Comparison of ENCODE assay signal across 8 cellular contexts in the genomic region with DNA sequence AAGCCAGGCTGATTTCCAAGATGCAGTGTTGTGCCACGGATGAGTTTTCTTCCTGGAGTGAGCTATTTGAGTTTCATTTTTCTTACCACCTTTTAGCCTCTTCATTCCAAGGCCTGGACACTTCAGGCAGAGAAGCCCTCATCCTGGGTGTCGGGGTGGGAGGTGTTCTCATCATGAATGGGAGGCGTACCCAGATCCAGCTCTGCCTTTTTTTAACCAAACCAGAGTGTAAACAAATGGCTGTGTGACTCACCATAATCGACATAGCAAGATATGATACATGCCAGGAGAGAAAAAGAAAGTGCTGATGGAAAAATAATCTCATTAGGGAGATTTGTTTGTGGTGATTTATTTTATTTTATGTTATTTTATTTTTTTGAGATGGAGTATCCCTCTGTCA.
A peak's percentile ranks its signal among the peaks of the same experiment; 100 is the strongest.
DNase-seq lines count a peak whose midpoint lies in the region; ATAC-seq and TF ChIP-seq lines count a peak whose summit lies in the region.

No MANE protein-coding gene starts in this region.

- in situ Hi-C loops in transverse colon (cut with MboI; ENCODE audit: low pct_ligation_motif_present in 1 of 4, low pct_unique_long_range_greater_than_20kb in 1 of 4, low sequenced_read_pairs in 3 of 4), result no loop called here

- no peaks in the 10 kb centered on the region for H3K9me3 ChIP-seq in PC-9 (ENCODE audit: insufficient read depth, low read depth)
- H3K9me3 ChIP-seq in body of pancreas, result no peaks in the 10 kb centered on the region
- H3K9me3 ChIP-seq in right lobe of liver, result no peaks in the 10 kb centered on the region
- H3K9me3 ChIP-seq in transverse colon, result no peaks in the 10 kb centered on the region

- TF ChIP-seq EP300 in transverse colon (IDR thresholded peaks at IDR 0.05; ENCODE audit: low read depth), result no peak

- peak overlapping the region; percentile 40; the same call in 1 of the 2 replicates for H3K4me3 ChIP-seq in PC-9
- no peak overlapping the region for H3K4me3 ChIP-seq in body of pancreas
- no peak overlapping the region for H3K4me3 ChIP-seq in right lobe of liver
- H3K4me3 ChIP-seq in transverse colon, result peak overlapping the region in 3 of 4 donors; percentile 2 to 28 (median 2)

- BruUV-seq in PC-9 (replicated peaks; lab: Mats Ljungman, UMichigan), result no TSS peak

- peak overlapping the region; percentile 3; the same call in 1 of the 2 replicates for H2AFZ ChIP-seq in PC-9

- 0 out of 2 replicates have a peak, but pooled peaks cover 4% of the 10 kb centered on the region for H3K79me2 ChIP-seq in PC-9 (ENCODE audit: low read depth)

- H3K4me1 ChIP-seq in PC-9 (replicated peaks; ENCODE audit: insufficient read depth), result peaks cover 81% of the 10 kb centered on the region
- peaks cover 42% of the 10 kb centered on the region for H3K4me1 ChIP-seq in body of pancreas
- H3K4me1 ChIP-seq in right lobe of liver, result peaks cover 0 to 33% (median 11%) of the 10 kb centered on the region in 4 donors
- peaks cover 44 to 82% (median 67%) of the 10 kb centered on the region in 4 donors for H3K4me1 ChIP-seq in transverse colon

- no peaks in the 10 kb centered on the region for H4K20me1 ChIP-seq in PC-9 (ENCODE audit: insufficient read depth)

- peak overlapping the region; percentile 78 for H3K4me2 ChIP-seq in PC-9

- WGBS in body of pancreas, 2 donors, result 0 to 2% methylated on average over 4 of the region's 4 CpGs
- 4% methylated on average over 4 of the region's 4 CpGs for WGBS in right lobe of liver (ENCODE audit: insufficient coverage, low coverage, low lambda C conversion rate, missing lambda C conversion rate)
- 6 to 9% methylated on average over 4 of the region's 4 CpGs for WGBS in transverse colon (ENCODE audit: low coverage in 1 of 2), 2 donors

- no peaks in the 10 kb centered on the region for H3K36me3 ChIP-seq in PC-9 (ENCODE audit: low read depth)
- no peaks in the 10 kb centered on the region for H3K36me3 ChIP-seq in body of pancreas (replicated peaks in 1 of 2; ENCODE audit: insufficient read depth in 1 of 2, low read depth in 2 of 2)
- H3K36me3 ChIP-seq in right lobe of liver, result no peaks in the 10 kb centered on the region
- no peaks in the 10 kb centered on the region for H3K36me3 ChIP-seq in transverse colon

- H3K9me2 ChIP-seq in PC-9 (ENCODE audit: insufficient read depth), result no peaks in the 10 kb centered on the region

- TF ChIP-seq POLR2A in body of pancreas (IDR thresholded peaks at IDR 0.05) (no peak), right lobe of liver (IDR thresholded peaks at IDR 0.05) (no peak), transverse colon (IDR thresholded peaks at IDR 0.05) (no peak)

- ATAC-seq in body of pancreas, result peak; percentile 79
- peak; percentile 42 to 87 (median 80) for ATAC-seq in right lobe of liver
- no peak for ATAC-seq in GM21447 (IDR thresholded peaks at IDR 0.05; ENCODE audit: unreplicated experiment)

- POLR2A ChIA-PET in PC-9 (lab: Charles Lee; ENCODE audit: unreplicated experiment), result interaction anchor here (0.6 to 1.8 kb wide), 10 partner anchors 11 to 352 kb away, joined by 3 to 19 read pairs (median 8); partner anchors contain the start of genes ARF6, MGAT2 and RPL36AL

- TF ChIP-seq CTCF in PC-9 (conservative IDR thresholded peaks at IDR 0.05) (no peak), body of pancreas (IDR thresholded peaks at IDR 0.05) (no peak), right lobe of liver (IDR thresholded peaks at IDR 0.05) (no peak), transverse colon (IDR thresholded peaks at IDR 0.05) (no peak), GM20000 (IDR thresholded peaks at IDR 0.05; ENCODE audit: extremely low read depth, missing control alignments) (no peak)

- H3K27me3 ChIP-seq in PC-9 (ENCODE audit: insufficient read depth, low read depth) (no peaks in the 10 kb centered on the region), body of pancreas (no peaks in the 10 kb centered on the region), right lobe of liver (no peaks in the 10 kb centered on the region), transverse colon (no peaks in the 10 kb centered on the region)

- DNase-seq in activated CD8-positive, alpha-beta memory T cell treated with anti-CD3 and anti-CD28 coated beads for 24 hours, result peak; percentile 72
- DNase-seq in activated CD8-positive, alpha-beta memory T cell treated with anti-CD3 and anti-CD28 coated beads, Interleukin-2, amount 50 U/mL, for 4 hours, result no peak
- DNase-seq in PC-9, result peak; percentile 78 to 95
- DNase-seq in body of pancreas, result peak in 3 of 4 donors; percentile 44 to 64 (median 57)
- no peak for DNase-seq in right lobe of liver
- DNase-seq in transverse colon, result peak; percentile 74
- DNase-seq in GM20000 (ENCODE audit: low spot score), result no peak

- intact Hi-C loops in PC-9 (cut with micrococcal nuclease; ENCODE audit: unreplicated experiment) (loop anchor here (1.0 to 2.0 kb wide), 3 partner anchors 11 to 81 kb away; no protein-coding TSS in a partner anchor), body of pancreas (cut with DNase I) (no loop called here), right lobe of liver (cut with DNase I) (no loop called here), transverse colon (cut with DNase I; ENCODE audit: low total_unique reads) (no loop called here)

- H3F3A ChIP-seq in PC-9 (ENCODE audit: insufficient read depth, low read depth), result peaks cover 74% of the 10 kb centered on the region

- H3K27ac ChIP-seq in PC-9 (peak overlapping the region; percentile 97), body of pancreas (peak overlapping the region; percentile 63 to 77 (median 64)), right lobe of liver (peak overlapping the region in 2 of 3 donors; percentile 62 to 73), transverse colon (peak overlapping the region; percentile 89 to 93 (median 92))

- CTCF ChIA-PET in PC-9 (lab: Charles Lee), result interaction anchor here (0.6 to 1.2 kb wide), 3 partner anchors 28 to 134 kb away, joined by 3 to 8 read pairs (median 4); no protein-coding TSS in a partner anchor

Comparison
In these comparisons a context has a peak if more than half of its experiments do, and no peak if none do; other contexts are left out.
1. DNase-seq: peak in activated CD8-positive, alpha-beta memory T cell treated with anti-CD3 and anti-CD28 coated beads for 24 hours (single experiment), PC-9 (2 of 2), body of pancreas (3 of 4) and transverse colon (single experiment); none in activated CD8-positive, alpha-beta memory T cell treated with anti-CD3 and anti-CD28 coated beads, Interleukin-2, amount 50 U/mL, for 4 hours (single experiment), right lobe of liver (0 of 3) and GM20000 (single experiment).
2. H3K4me3 ChIP-seq: peak in PC-9 (single experiment) and transverse colon (3 of 4); none in body of pancreas (0 of 2) and right lobe of liver (0 of 3).
3. Peak in every context shown above with its lines, with median percentiles within 50 percentile points of each other: H3K27ac ChIP-seq.